In the genomic region with DNA sequence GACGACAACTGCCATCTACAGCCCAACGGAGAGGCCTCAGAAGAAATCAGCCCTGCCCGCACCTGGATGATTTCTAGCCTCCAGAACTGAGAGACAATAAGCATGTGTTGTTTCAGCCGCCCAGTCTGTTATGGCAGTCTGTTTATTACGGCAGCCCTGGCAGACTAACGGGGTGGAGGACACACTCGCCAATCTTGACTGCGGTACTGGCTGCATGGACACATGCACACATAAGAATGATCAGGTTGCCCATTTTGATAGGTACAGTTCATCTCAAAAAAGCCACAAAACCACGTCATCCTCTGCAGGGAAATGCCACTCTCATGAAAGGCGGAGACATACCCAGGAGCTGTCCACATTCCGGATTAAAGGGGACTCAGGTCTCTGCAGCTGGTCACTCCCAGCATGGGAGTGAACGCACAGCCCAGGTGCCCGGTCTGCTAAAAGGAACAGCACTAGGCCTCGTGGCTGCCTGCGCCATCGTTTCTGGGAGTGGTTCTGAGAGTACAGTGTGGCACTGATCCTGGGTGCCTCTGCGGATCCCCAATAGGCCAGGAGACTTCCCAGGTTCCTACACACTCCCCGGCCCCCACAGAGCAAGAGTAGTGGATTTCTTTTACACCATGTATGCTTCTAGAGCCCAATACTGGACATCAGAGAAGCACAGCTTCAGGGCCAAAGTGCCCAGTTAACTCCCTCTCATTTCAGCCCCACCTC, we compare ENCODE assay signal across 24 cellular contexts. TPM values are rescaled to one million over a fixed set of nuclear protein-coding genes. Genes with fewer than 3 reads are reported as not detected.
A peak's percentile ranks its signal among the peaks of the same experiment; 100 is the strongest.
DNase-seq lines count a peak whose midpoint lies in the region; ATAC-seq and FAIRE-seq lines count a peak whose summit lies in the region.
"Had no signal": no experiment of that assay in that cellular context is flagged by ENCODE, and none has a peak within 500 bp of the region (broad histone marks: within the 10 kb centered on the region; RNA-seq: fewer than 3 reads in every experiment).

No MANE protein-coding gene starts in this region.

- FAIRE-seq in urothelium cell line (lab: Jason Lieb, UNC), result peak; percentile 82
- FAIRE-seq: A204.1, GM12892, GM19239 had no signal

- peak overlapping the region; percentile 56 for H3K27ac Mint-ChIP-seq in T-helper 17 cell
- H3K27ac Mint-ChIP-seq: CD4-positive, alpha-beta T cell had no signal

- in situ Hi-C loops in G401 (cut with HindIII; ENCODE audit: low sequenced_read_pairs), result no loop called here

- no peaks in the 10 kb centered on the region for H3K27me3 Mint-ChIP-seq in T-helper 17 cell
- H3K27me3 Mint-ChIP-seq: CD4-positive, alpha-beta T cell; IgD-negative memory B cell had no signal

- no peaks in the 10 kb centered on the region for H3K36me3 Mint-ChIP-seq in T-helper 17 cell (ENCODE audit: low read depth)

- H3K9me3 ChIP-seq in T-helper 17 cell (ENCODE audit: control insufficient read depth, low read length, poor library complexity, severe bottlenecking), result no peaks in the 10 kb centered on the region
- H3K9me3 ChIP-seq: SJSA1 had no signal

- ATAC-seq in T-helper 17 cell, result no peak
- ATAC-seq: HCT116, PC-3 had no signal

- DNase-seq in G401 (ENCODE audit: low spot score) (peak; percentile 90), T-helper 17 cell (no peak), iPS-NIHi7 (ENCODE audit: extremely low spot score) (peak; percentile 5), urothelium cell line (ENCODE audit: low spot score) (no peak), NCI-H446 treated with DMSO at 0.1 percent for 48 hours (lab: John Stamatoyannopoulos, UW) (no peak), SK-N-DZ (ENCODE audit: low spot score) (no peak)
- DNase-seq in stimulated activated CD4-positive, alpha-beta T cell treated with anti-CD3 and anti-CD28 coated beads, Interleukin-4, amount 100 ng/mL, for 1 hour, result no peak
- DNase-seq: CD4-positive, alpha-beta T cell; DMS53; GDM1; NCI-H1092 treated with DMSO at 0.1 percent for 48 hours; NCI-H1436; NCI-H187 treated with DMSO at 0.1 percent for 48 hours; NCI-H2107; NCI-H524 treated with DMSO at 0.1 percent for 48 hours; NCI-H82; NK-92 treated with Interleukin-12 subunit alpha and Interleukin-12 subunit beta, amount 100 ng/mL, for 24 hours; PC-3 had no signal

- H3K4me3 Mint-ChIP-seq in T-helper 17 cell, result no peak overlapping the region
- H3K4me3 Mint-ChIP-seq: CD4-positive, alpha-beta T cell had no signal

- peaks cover 7% of the 10 kb centered on the region for H3K4me1 Mint-ChIP-seq in T-helper 17 cell
- H3K4me1 Mint-ChIP-seq: IgD-negative memory B cell had no signal

RNA-seq across cellular contexts. Expression of gene COMT, which starts 11.8 kb away (rescaled TPM):
- 142 and 187 TPM in 2 replicates for total RNA-seq in G401 (2014; rRNA removed; shearing (Covaris generic))
- total RNA-seq in T-helper 17 cell, result 10 to 100 TPM; 28.2 to 37.3 TPM
- 130 TPM in 2 replicates for polyA plus RNA-seq in SK-N-DZ (2014; cell fraction: cytosol; rRNA removed)
- polyA plus RNA-seq in SK-N-DZ (2014; cell fraction: nucleus; rRNA removed), result 79.0 and 109 TPM in 2 replicates

RNA-seq across cellular contexts. Expression of gene TXNRD2, which starts 11.9 kb away (rescaled TPM):
- total RNA-seq in G401 (2014; rRNA removed; shearing (Covaris generic)), result 86.5 and 96.6 TPM in 2 replicates
- total RNA-seq in T-helper 17 cell, result 10 to 100 TPM; 16.8 to 25.6 TPM
- polyA plus RNA-seq in SK-N-DZ (2014; cell fraction: cytosol; rRNA removed), result 25.9 and 26.6 TPM in 2 replicates
- polyA plus RNA-seq in SK-N-DZ (2014; cell fraction: nucleus; rRNA removed), result 58.9 and 60.3 TPM in 2 replicates

Comparison
In these comparisons a context has a peak if more than half of its experiments do, and no peak if none do; other contexts are left out.
1. DNase-seq: peak in G401 (single experiment) and iPS-NIHi7 (single experiment); none in T-helper 17 cell (0 of 3), urothelium cell line (single experiment), NCI-H446 treated with DMSO at 0.1 percent for 48 hours (single experiment), SK-N-DZ (single experiment) and stimulated activated CD4-positive, alpha-beta T cell treated with anti-CD3 and anti-CD28 coated beads, Interleukin-4, amount 100 ng/mL, for 1 hour (single experiment).